ENCODE assay signal across 22 cellular contexts in the genomic region with DNA sequence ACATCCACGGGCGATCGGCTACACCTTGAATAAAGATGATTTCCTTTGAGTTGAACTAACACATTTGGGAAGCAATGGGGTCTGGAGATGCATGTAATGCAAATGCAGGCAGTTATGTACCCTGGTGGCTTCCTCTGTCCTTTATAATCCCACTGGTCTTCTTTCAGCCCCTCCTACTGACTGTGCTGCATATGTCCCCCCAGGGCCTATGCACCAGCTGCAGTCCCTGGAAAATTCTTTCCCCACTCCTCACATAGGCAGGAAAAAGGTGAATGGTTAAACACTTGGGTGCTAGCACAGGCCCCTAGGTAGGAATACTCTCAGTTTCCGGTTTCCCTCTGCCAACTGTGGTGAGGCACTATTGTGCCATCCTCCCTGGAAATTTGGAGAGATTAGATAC.
"Had no signal": no experiment of that assay in that cellular context is flagged by ENCODE, and none has a peak within 500 bp of the region (broad histone marks: within the 10 kb centered on the region; RNA-seq: fewer than 3 reads in every experiment).

No MANE protein-coding gene starts in this region.

- H3K27me3 Mint-ChIP-seq: activated CD4-positive, alpha-beta memory T cell treated with anti-CD3 and anti-CD28 coated beads, Interleukin-2, amount 10 ng/mL, durations not matched to agents 7 days and 5 days; activated CD4-positive, alpha-beta T cell treated with anti-CD3 and anti-CD28 coated beads for 36 hours; activated naive CD4-positive, alpha-beta T cell treated with anti-CD3 and anti-CD28 coated beads, Interleukin-2, amount 50 U/mL, for 24 hours; T-helper 17 cell had no signal

- H3K27me3 ChIP-seq: breast epithelium had no signal

- H3K4me3 ChIP-seq: breast epithelium, K562 had no signal

- H3K4me1 ChIP-seq: breast epithelium had no signal

- H3K4me1 Mint-ChIP-seq: activated CD4-positive, alpha-beta memory T cell treated with anti-CD3 and anti-CD28 coated beads, Interleukin-2, amount 10 ng/mL, durations not matched to agents 7 days and 5 days; activated CD4-positive, alpha-beta T cell treated with anti-CD3 and anti-CD28 coated beads for 36 hours; activated naive CD4-positive, alpha-beta T cell treated with anti-CD3 and anti-CD28 coated beads, Interleukin-2, amount 50 U/mL, for 24 hours; T-helper 17 cell had no signal

- H3K27ac Mint-ChIP-seq: activated CD4-positive, alpha-beta memory T cell treated with anti-CD3 and anti-CD28 coated beads, Interleukin-2, amount 10 ng/mL, durations not matched to agents 7 days and 5 days; activated CD4-positive, alpha-beta T cell treated with anti-CD3 and anti-CD28 coated beads for 36 hours; activated naive CD4-positive, alpha-beta T cell treated with anti-CD3 and anti-CD28 coated beads, Interleukin-2, amount 50 U/mL, for 24 hours; T-helper 17 cell had no signal

- H3K27ac ChIP-seq: breast epithelium had no signal

- H3K9me3 ChIP-seq: breast epithelium had no signal

- H3K4me3 Mint-ChIP-seq: activated CD4-positive, alpha-beta memory T cell treated with anti-CD3 and anti-CD28 coated beads, Interleukin-2, amount 10 ng/mL, durations not matched to agents 7 days and 5 days; activated CD4-positive, alpha-beta T cell treated with anti-CD3 and anti-CD28 coated beads for 36 hours; activated naive CD4-positive, alpha-beta T cell treated with anti-CD3 and anti-CD28 coated beads, Interleukin-2, amount 50 U/mL, for 24 hours; T-helper 17 cell had no signal

- H3K9me3 Mint-ChIP-seq: activated CD4-positive, alpha-beta memory T cell treated with anti-CD3 and anti-CD28 coated beads, Interleukin-2, amount 10 ng/mL, durations not matched to agents 7 days and 5 days; activated naive CD4-positive, alpha-beta T cell treated with anti-CD3 and anti-CD28 coated beads, Interleukin-2, amount 50 U/mL, for 24 hours had no signal

- DNase-seq: activated CD4-positive, alpha-beta memory T cell treated with anti-CD3 and anti-CD28 coated beads, Interleukin-2, amount 10 ng/mL, durations not matched to agents 7 days and 5 days; activated CD4-positive, alpha-beta T cell treated with anti-CD3 and anti-CD28 coated beads for 36 hours; activated CD4-positive, alpha-beta T cell treated with anti-CD3 and anti-CD28 coated beads, Interleukin-2, amount 50 U/mL, for 1 hour; activated CD4-positive, CD25-positive, alpha-beta regulatory T cell; activated CD8-positive, alpha-beta memory T cell treated with anti-CD3 and anti-CD28 coated beads, Interleukin-2, amount 50 U/mL, for 48 hours; activated T-cell treated with anti-CD3 and anti-CD28 coated beads, Interleukin-2, amount 50 U/mL, for 1 hour; aorta; Karpas-422; MM.1S; NCI-H1694; NCI-H2029; NCI-H2107; NCI-H2171 treated with DMSO at 0.1 percent for 48 hours; NCI-H226; NCI-H526; NCI-H82; SIG-M5; T-helper 17 cell; T-helper 9 cell had no signal

- H3K36me3 ChIP-seq: breast epithelium had no signal

- H3K36me3 Mint-ChIP-seq: activated naive CD4-positive, alpha-beta T cell treated with anti-CD3 and anti-CD28 coated beads, Interleukin-2, amount 50 U/mL, for 24 hours had no signal

- ATAC-seq: activated CD4-positive, alpha-beta T cell treated with anti-CD3 and anti-CD28 coated beads for 36 hours; K562; T-helper 17 cell had no signal
